ENCODE assay signal across 25 cellular contexts in genomic region chrX:124680287-124680686, GRCh38.
DNase-seq lines count a peak whose midpoint lies in the region; ATAC-seq, FAIRE-seq and TF ChIP-seq lines count a peak whose summit lies in the region.
"Had no signal": no experiment of that assay in that cellular context is flagged by ENCODE, and none has a peak within 500 bp of the region (broad histone marks: within the 10 kb centered on the region; RNA-seq: fewer than 3 reads in every experiment).

No MANE protein-coding gene starts in this region.

- TF ChIP-seq RAD21 in SK-N-SH (IDR thresholded peaks at IDR 0.05; ENCODE audit: low read length) = no peak

- H3K27ac Mint-ChIP-seq in activated CD4-positive, alpha-beta memory T cell treated with anti-CD3 and anti-CD28 coated beads, Interleukin-2, amount 10 ng/mL, durations not matched to agents 7 days and 5 days = no peak overlapping the region
- H3K27ac Mint-ChIP-seq: B cell; CD4-positive, alpha-beta T cell; CD8-positive, alpha-beta T cell had no signal

- no peaks in the 10 kb centered on the region for H3K9me3 ChIP-seq in SK-N-SH
- H3K9me3 ChIP-seq: A549, Caco-2 had no signal

- no peak for ATAC-seq in GM18511 (IDR thresholded peaks at IDR 0.05; ENCODE audit: unreplicated experiment)
- ATAC-seq: A549; CD8-positive, alpha-beta T cell; GM12878 had no signal

- no peaks in the 10 kb centered on the region for H3F3A ChIP-seq in SK-N-SH (replicated peaks; ENCODE audit: insufficient read depth)

- H3K4me3 ChIP-seq in SK-N-SH (ENCODE audit: low read depth in 2 of 2, low read length in 1 of 2) = no peak overlapping the region
- H3K4me3 ChIP-seq: A549; BLaER1 treated with 17β-estradiol and CSF1 and Interleukin-3, amounts not matched to agents 10 nM and 100 nM; GM12878 had no signal

- CTCF ChIA-PET in SK-N-SH (lab: Yijun Ruan, JAX) = no interaction called here
- CTCF ChIA-PET in activated CD4-positive, alpha-beta memory T cell treated with anti-CD3 and anti-CD28 coated beads, Interleukin-2, amount 10 ng/mL, durations not matched to agents 7 days and 5 days (lab: Charles Lee) = no interaction called here

- no peak overlapping the region for H3K27ac ChIP-seq in SK-N-SH (ENCODE audit: low read depth in 2 of 2, low read length in 1 of 2)
- H3K27ac ChIP-seq: A549; BLaER1 treated with 17β-estradiol and CSF1 and Interleukin-3, amounts not matched to agents 10 nM and 100 nM; C4-2B had no signal

- H3K27me3 Mint-ChIP-seq in activated CD4-positive, alpha-beta memory T cell treated with anti-CD3 and anti-CD28 coated beads, Interleukin-2, amount 10 ng/mL, durations not matched to agents 7 days and 5 days = no peaks in the 10 kb centered on the region
- H3K27me3 Mint-ChIP-seq: B cell; CD4-positive, alpha-beta T cell had no signal

- no peak overlapping the region for H3K4me2 ChIP-seq in SK-N-SH
- H3K4me2 ChIP-seq: A549; BLaER1 treated with 17β-estradiol and CSF1 and Interleukin-3, amounts not matched to agents 10 nM and 100 nM had no signal

- no peaks in the 10 kb centered on the region for H4K20me1 ChIP-seq in SK-N-SH (ENCODE audit: insufficient read depth)

- DNase-seq in SK-N-SH (peak; percentile 1), left kidney (ENCODE audit: low read depth, low spot score) (peak; percentile 0), 8988T (no peak)
- no peak for DNase-seq in activated CD4-positive, alpha-beta memory T cell treated with anti-CD3 and anti-CD28 coated beads, Interleukin-2, amount 10 ng/mL, durations not matched to agents 7 days and 5 days
- DNase-seq: AML-193; Caco-2; CD4-positive, alpha-beta T cell; CD8-positive, alpha-beta T cell; DMS 273 treated with DMSO at 0.1 percent for 48 hours; DMS153; DMS53; DMS79; DND-41; EL; GDM1 had no signal

- WGBS in SK-N-SH (ENCODE audit: low lambda C conversion rate) = 1% methylated on average over 2 of the region's 2 CpGs

- H3K79me2 ChIP-seq in SK-N-SH (ENCODE audit: insufficient read depth) = no peaks in the 10 kb centered on the region

- FAIRE-seq in colon (lab: Jason Lieb, UNC) = peak; percentile 75
- FAIRE-seq: A549, GM12878, GM12892, GM18507, GM19239 had no signal

- no peaks in the 10 kb centered on the region for H3K36me3 Mint-ChIP-seq in activated CD4-positive, alpha-beta memory T cell treated with anti-CD3 and anti-CD28 coated beads, Interleukin-2, amount 10 ng/mL, durations not matched to agents 7 days and 5 days (ENCODE audit: low read depth)

- H2AFZ ChIP-seq in SK-N-SH (ENCODE audit: low read depth) = no peak overlapping the region

- no peaks in the 10 kb centered on the region for H3K4me1 ChIP-seq in SK-N-SH (ENCODE audit: control insufficient read depth in 1 of 2, insufficient read depth in 2 of 2, low read depth in 1 of 2, low read length in 1 of 2)
- H3K4me1 ChIP-seq: A549; BLaER1 treated with 17β-estradiol and CSF1 and Interleukin-3, amounts not matched to agents 10 nM and 100 nM; Caco-2 had no signal

- H3K4me3 Mint-ChIP-seq in activated CD4-positive, alpha-beta memory T cell treated with anti-CD3 and anti-CD28 coated beads, Interleukin-2, amount 10 ng/mL, durations not matched to agents 7 days and 5 days = no peak overlapping the region
- H3K4me3 Mint-ChIP-seq: B cell; CD4-positive, alpha-beta T cell; CD8-positive, alpha-beta T cell had no signal

- no peaks in the 10 kb centered on the region for H3K27me3 ChIP-seq in SK-N-SH (ENCODE audit: insufficient read depth)

- H3K9ac ChIP-seq in SK-N-SH = no peak overlapping the region
- H3K9ac ChIP-seq: BLaER1 treated with 17β-estradiol and CSF1 and Interleukin-3, amounts not matched to agents 10 nM and 100 nM had no signal

- H3K36me3 ChIP-seq in SK-N-SH (replicated peaks in 1 of 2; ENCODE audit: control insufficient read depth in 1 of 2, insufficient read depth in 2 of 2, low read length in 1 of 2) = no peaks in the 10 kb centered on the region
- H3K36me3 ChIP-seq: BLaER1 treated with 17β-estradiol and CSF1 and Interleukin-3, amounts not matched to agents 10 nM and 100 nM had no signal

- H3K9me3 Mint-ChIP-seq in activated CD4-positive, alpha-beta memory T cell treated with anti-CD3 and anti-CD28 coated beads, Interleukin-2, amount 10 ng/mL, durations not matched to agents 7 days and 5 days = peaks cover 3% of the 10 kb centered on the region
- H3K9me3 Mint-ChIP-seq: CD4-positive, alpha-beta T cell had no signal

- POLR2A ChIA-PET in SK-N-SH (lab: Yijun Ruan, JAX) = no interaction called here
- POLR2A ChIA-PET in activated CD4-positive, alpha-beta memory T cell treated with anti-CD3 and anti-CD28 coated beads, Interleukin-2, amount 10 ng/mL, durations not matched to agents 7 days and 5 days (lab: Charles Lee) = no interaction called here

- TF ChIP-seq EP300 in SK-N-SH (IDR thresholded peaks at IDR 0.05; ENCODE audit: borderline replicate concordance in 1 of 2, low read depth in 1 of 2, low read length in 1 of 2) = peak in 1 of 2 experiments; percentile 74; a peak in 2 of 4 replicates

- no peak for TF ChIP-seq CTCF in SK-N-SH (IDR thresholded peaks at IDR 0.05)

- no peaks in the 10 kb centered on the region for H3K9me2 ChIP-seq in SK-N-SH

- no peaks in the 10 kb centered on the region for H3K4me1 Mint-ChIP-seq in activated CD4-positive, alpha-beta memory T cell treated with anti-CD3 and anti-CD28 coated beads, Interleukin-2, amount 10 ng/mL, durations not matched to agents 7 days and 5 days
- H3K4me1 Mint-ChIP-seq: B cell had no signal

TF ChIP-seq in SK-N-SH, 30 proteins besides CTCF, POLR2A, EP300 and RAD21:
- TF ChIP-seq RCOR1 (IDR thresholded peaks at IDR 0.05; ENCODE audit: low read length) (peak; percentile 55; the same call in 1 of the 2 replicates), MAX (IDR thresholded peaks at IDR 0.05; ENCODE audit: low read depth) (no peak), TEAD4 (IDR thresholded peaks at IDR 0.05; ENCODE audit: borderline replicate concordance, insufficient read depth) (no peak), GATA2 (CRISPR knock-in tag; IDR thresholded peaks at IDR 0.05) (peak; percentile 65), MXI1 (IDR thresholded peaks at IDR 0.05; ENCODE audit: low read depth, low read length) (no peak), FOXM1 (IDR thresholded peaks at IDR 0.05; ENCODE audit: low read depth) (no peak)
TF ChIP-seq in SK-N-SH: peak in this region for 2.

Comparison
In these comparisons a context has a peak if more than half of its experiments do, and no peak if none do; other contexts are left out.
1. DNase-seq: peak in SK-N-SH (single experiment) and left kidney (single experiment); none in 8988T (single experiment) and activated CD4-positive, alpha-beta memory T cell treated with anti-CD3 and anti-CD28 coated beads, Interleukin-2, amount 10 ng/mL, durations not matched to agents 7 days and 5 days (single experiment).